29 cellular contexts compared by ENCODE assay signal in genomic region chr15:78399081-78399480, GRCh38. TPM values are rescaled to one million over a fixed set of nuclear protein-coding genes. Genes with fewer than 3 reads are reported as not detected.
A peak's percentile ranks its signal among the peaks of the same experiment; 100 is the strongest.
DNase-seq lines count a peak whose midpoint lies in the region; ATAC-seq and TF ChIP-seq lines count a peak whose summit lies in the region.
"Had no signal": no experiment of that assay in that cellular context is flagged by ENCODE, and none has a peak within 500 bp of the region (broad histone marks: within the 10 kb centered on the region; RNA-seq: fewer than 3 reads in every experiment).

No MANE protein-coding gene starts in this region.

- no peak overlapping the region for H3K4me2 ChIP-seq in mammary epithelial cell (ENCODE audit: insufficient read depth, low read depth, low read length)

- dilution Hi-C loops in mammary epithelial cell (cut with HindIII; ENCODE audit: low sequenced_read_pairs), result no loop called here

- H3K79me2 ChIP-seq in mammary epithelial cell (ENCODE audit: insufficient read depth, low read length), result no peaks in the 10 kb centered on the region

- H2AFZ ChIP-seq in mammary epithelial cell (ENCODE audit: low read depth, low read length), result peak overlapping the region; percentile 49

- intact Hi-C loops in mammary epithelial cell (cut with micrococcal nuclease), result no loop called here
- intact Hi-C loops in breast epithelium (cut with DNase I; ENCODE audit: low total_unique reads), result no loop called here
- intact Hi-C loops in upper lobe of right lung (cut with DNase I), result no loop called here
- intact Hi-C loops in ascending aorta (cut with DNase I), result no loop called here

- peaks cover 34% of the 10 kb centered on the region for H3K4me1 Mint-ChIP-seq in endodermal cell

- H3K9me3 Mint-ChIP-seq in endodermal cell, result no peaks in the 10 kb centered on the region
- H3K9me3 Mint-ChIP-seq: activated T-helper 2 cell treated with anti-CD3 and anti-CD28 coated beads, Interferon-gamma antibody, Interleukin-2, Interleukin-4, amounts not matched to agents 10 μg/mL and 5 μg/mL and 100 μg/mL, durations not matched to agents 14 hours and 24 hours and 36 hours; HFFc6; neural crest cell had no signal

- H3K9ac ChIP-seq in mammary epithelial cell (ENCODE audit: insufficient read depth, low read length) (no peak overlapping the region), endodermal cell (ENCODE audit: extremely low read depth, low read length, poor library complexity, severe bottlenecking) (no peak overlapping the region)

- no peak overlapping the region for H3K27ac Mint-ChIP-seq in endodermal cell
- H3K27ac Mint-ChIP-seq: activated naive CD8-positive, alpha-beta T cell; activated T-helper 2 cell treated with anti-CD3 and anti-CD28 coated beads, Interferon-gamma antibody, Interleukin-2, Interleukin-4, amounts not matched to agents 10 μg/mL and 5 μg/mL and 100 μg/mL, durations not matched to agents 14 hours and 24 hours and 36 hours; HFFc6 had no signal

- H3K4me3 Mint-ChIP-seq in endodermal cell, result no peak overlapping the region
- H3K4me3 Mint-ChIP-seq: activated naive CD8-positive, alpha-beta T cell; HFFc6; neural crest cell had no signal

- no peaks in the 10 kb centered on the region for H3K9me3 ChIP-seq in mammary epithelial cell (replicated peaks; ENCODE audit: insufficient read depth, low read length)
- no peaks in the 10 kb centered on the region for H3K9me3 ChIP-seq in breast epithelium
- H3K9me3 ChIP-seq in upper lobe of right lung, result no peaks in the 10 kb centered on the region
- no peaks in the 10 kb centered on the region for H3K9me3 ChIP-seq in endodermal cell (ENCODE audit: control insufficient read depth, low read length)
- no peaks in the 10 kb centered on the region for H3K9me3 ChIP-seq in ascending aorta
- H3K9me3 ChIP-seq: transverse colon had no signal

- H3K36me3 Mint-ChIP-seq in endodermal cell (ENCODE audit: low read depth), result no peaks in the 10 kb centered on the region
- H3K36me3 Mint-ChIP-seq: activated naive CD8-positive, alpha-beta T cell had no signal

- H3K27me3 ChIP-seq in mammary epithelial cell (ENCODE audit: insufficient read depth, low read length) (no peaks in the 10 kb centered on the region), breast epithelium (no peaks in the 10 kb centered on the region), upper lobe of right lung (no peaks in the 10 kb centered on the region), endodermal cell (ENCODE audit: control insufficient read depth, insufficient read depth, low read length, poor library complexity, severe bottlenecking) (no peaks in the 10 kb centered on the region), ascending aorta (no peaks in the 10 kb centered on the region)
- H3K27me3 ChIP-seq: transverse colon had no signal

- H3K4me3 ChIP-seq in mammary epithelial cell (replicated peaks in 1 of 3; ENCODE audit: insufficient read depth in 1 of 3, low read depth in 2 of 3, low read length in 3 of 3), result no peak overlapping the region
- no peak overlapping the region for H3K4me3 ChIP-seq in breast epithelium
- H3K4me3 ChIP-seq in upper lobe of right lung, result no peak overlapping the region
- H3K4me3 ChIP-seq in endodermal cell (ENCODE audit: low read length), result no peak overlapping the region
- no peak overlapping the region for H3K4me3 ChIP-seq in ascending aorta
- H3K4me3 ChIP-seq: transverse colon had no signal

- H3K36me3 ChIP-seq in mammary epithelial cell (ENCODE audit: insufficient read depth, low read length), result no peaks in the 10 kb centered on the region
- H3K36me3 ChIP-seq in breast epithelium, result no peaks in the 10 kb centered on the region
- H3K36me3 ChIP-seq in upper lobe of right lung, result no peaks in the 10 kb centered on the region
- H3K36me3 ChIP-seq in endodermal cell (ENCODE audit: control insufficient read depth, insufficient read depth, low read length), result no peaks in the 10 kb centered on the region
- H3K36me3 ChIP-seq in ascending aorta, result no peaks in the 10 kb centered on the region
- H3K36me3 ChIP-seq: transverse colon had no signal

- no peaks in the 10 kb centered on the region for H3K27me3 Mint-ChIP-seq in endodermal cell (ENCODE audit: insufficient read depth)
- H3K27me3 Mint-ChIP-seq: activated naive CD8-positive, alpha-beta T cell had no signal

- no peak for TF ChIP-seq POLR2A in breast epithelium (IDR thresholded peaks at IDR 0.05)

- no peak overlapping the region for H3K27ac ChIP-seq in mammary epithelial cell (ENCODE audit: insufficient read depth, low read depth, low read length)
- H3K27ac ChIP-seq in breast epithelium, result no peak overlapping the region
- H3K27ac ChIP-seq in upper lobe of right lung, result no peak overlapping the region
- no peak overlapping the region for H3K27ac ChIP-seq in endodermal cell (ENCODE audit: low read depth, low read length)
- H3K27ac ChIP-seq in ascending aorta, result no peak overlapping the region
- H3K27ac ChIP-seq: 22Rv1, transverse colon had no signal

- no TSS peak for BruUV-seq in mammary epithelial cell (replicated peaks; lab: Mats Ljungman, UMichigan)

- no peak for TF ChIP-seq CTCF in mammary epithelial cell (conservative IDR thresholded peaks at IDR 0.05 in 1 of 2, IDR thresholded peaks at IDR 0.05 in 1 of 2; ENCODE audit: extremely low read depth in 1 of 2, insufficient read depth in 1 of 2, low read depth in 1 of 2, low read length in 2 of 2)
- no peak for TF ChIP-seq CTCF in breast epithelium (IDR thresholded peaks at IDR 0.05)
- TF ChIP-seq CTCF in upper lobe of right lung (IDR thresholded peaks at IDR 0.05), result no peak
- no peak for TF ChIP-seq CTCF in endodermal cell (conservative IDR thresholded peaks at IDR 0.05)
- no peak for TF ChIP-seq CTCF in ascending aorta (IDR thresholded peaks at IDR 0.05)

- in situ Hi-C loops in mammary epithelial cell (cut with MboI; ENCODE audit: low sequenced_read_pairs in 2 of 2), result no loop called here

- 63% methylated on average over 9 of the region's 9 CpGs for WGBS in mammary epithelial cell (ENCODE audit: low coverage, missing lambda C conversion rate)
- WGBS in endodermal cell (ENCODE audit: insufficient coverage in 1 of 2, insufficient read length in 1 of 2), 2 experiments, result 87 to 93% methylated on average over 9 of the region's 9 CpGs

- ATAC-seq in upper lobe of right lung (peak; percentile 40), esophagus mucosa (no peak)

- H3K4me1 ChIP-seq in mammary epithelial cell (ENCODE audit: insufficient read depth, low read length) (peaks cover 2% of the 10 kb centered on the region), breast epithelium (peaks cover 0 to 6% of the 10 kb centered on the region in 2 donors), upper lobe of right lung (no peaks in the 10 kb centered on the region), endodermal cell (ENCODE audit: control insufficient read depth, insufficient read depth, low read length) (peaks cover 5% of the 10 kb centered on the region), ascending aorta (no peaks in the 10 kb centered on the region)

- CTCF ChIA-PET in mammary epithelial cell (lab: Charles Lee; ENCODE audit: low non-redundant PET), result interaction anchor here (0.6 kb wide), 1 partner anchor 24 kb away, joined by 4 read pairs; no protein-coding TSS in a partner anchor

- H4K20me1 ChIP-seq in mammary epithelial cell (ENCODE audit: insufficient read depth, low read length), result no peaks in the 10 kb centered on the region

- DNase-seq in mammary epithelial cell (no peak), breast epithelium (ENCODE audit: low spot score in 2 of 2) (no peak), SKM-1 treated with dmso at 0.1 percent for 144 hours (lab: John Stamatoyannopoulos, UW; ENCODE audit: unreplicated experiment) (peak; percentile 94), fibroblast of peridontal ligament (ENCODE audit: extremely low read depth) (peak; percentile 54), upper lobe of right lung (no peak), endodermal cell (no peak), ascending aorta (ENCODE audit: low spot score in 2 of 2) (no peak)
- DNase-seq: activated CD4-positive, alpha-beta T cell treated with anti-CD3 and anti-CD28 coated beads, Interleukin-2, amount 50 U/mL, for 4 hours; activated CD4-positive, CD25-positive, alpha-beta regulatory T cell; DMS53; effector CD8-positive, alpha-beta T cell; GF-D8; HFFc6; KG1; MM.1S; NCI-H1694; NCI-H526 treated with DMSO at 0.1 percent for 48 hours; posterior cingulate gyrus; stimulated activated CD8-positive, alpha-beta memory T cell treated with anti-CD3 and anti-CD28 coated beads, Interleukin-4, amount 100 ng/mL, for 48 hours; SW 1271; T1000; transverse colon had no signal

RNA-seq across cellular contexts. Expression of gene IREB2, which starts 38.9 kb away (rescaled TPM):
- total RNA-seq in mammary epithelial cell (10 to 100 TPM; 31.8 to 36.9 TPM), breast epithelium (10 to 100 TPM; 45.8 to 52.2 (median 49.5) TPM), upper lobe of right lung (48.7 TPM), endodermal cell (10 to 100 TPM; 81.4 to 92.6 TPM), esophagus mucosa (33.0 TPM), ascending aorta (12.7 TPM)
- 12.2 TPM for polyA plus RNA-seq in mammary epithelial cell
- 60.6 TPM for polyA minus RNA-seq in mammary epithelial cell
- 57.5 TPM for polyA plus RNA-seq in endodermal cell (2013, experiment 1 of 2)
- 59.7 TPM for polyA plus RNA-seq in endodermal cell (2013, experiment 2 of 2)

RNA-seq across cellular contexts. Expression of gene CRABP1, which starts 58.9 kb away (rescaled TPM):
- total RNA-seq in mammary epithelial cell, result not detected
- not detected for polyA plus RNA-seq in mammary epithelial cell
- polyA minus RNA-seq in mammary epithelial cell, result not detected
- total RNA-seq in breast epithelium, result 10 to 100 TPM in 2 of 3 donors, not detected in 1; 11.5 to 14.5 TPM
- not detected for total RNA-seq in upper lobe of right lung
- 100 to 1,000 TPM; 103 TPM for total RNA-seq in endodermal cell
- 2,939 TPM for polyA plus RNA-seq in endodermal cell (2013, experiment 1 of 2)
- polyA plus RNA-seq in endodermal cell (2013, experiment 2 of 2), result 3,263 TPM
- not detected for total RNA-seq in esophagus mucosa
- total RNA-seq in ascending aorta, result not detected
- total RNA-seq: HFFc6, HT1080 had no signal
- polyA plus RNA-seq: keratinocyte had no signal

Comparison
In these comparisons a context has a peak if more than half of its experiments do, and no peak if none do; other contexts are left out.
1. DNase-seq: peak in SKM-1 treated with dmso at 0.1 percent for 144 hours (single experiment) and fibroblast of peridontal ligament (single experiment); none in mammary epithelial cell (single experiment), breast epithelium (0 of 2), upper lobe of right lung (single experiment), endodermal cell (single experiment) and ascending aorta (0 of 2).
2. RNA of gene CRABP1, which starts 58.9 kb away (total RNA-seq): 103 TPM in endodermal cell; 11.5 to 14.5 TPM in breast epithelium, not detected in upper lobe of right lung (single experiment), not detected in esophagus mucosa (single experiment), not detected in mammary epithelial cell and not detected in ascending aorta (single experiment); every median in the first group is over 4 times any median in the second.